22 cellular contexts compared by ENCODE assay signal in genomic region chr10:131698232-131698631, GRCh38.
"Had no signal": no experiment of that assay in that cellular context is flagged by ENCODE, and none has a peak within 500 bp of the region (broad histone marks: within the 10 kb centered on the region; RNA-seq: fewer than 3 reads in every experiment).

No MANE protein-coding gene starts in this region.

- H3K4me3 ChIP-seq: breast epithelium, left lung, sigmoid colon, smooth muscle cell, transverse colon had no signal

- H3K36me3 Mint-ChIP-seq: activated naive CD8-positive, alpha-beta T cell treated with anti-CD3 and anti-CD28 coated beads, Interleukin-2, amount 10 ng/mL, durations not matched to agents 7 days and 5 days; mesothelial cell of epicardium; stimulated activated naive B cell treated with anti-CD40 and anti-IgM and Interleukin-4, amounts not matched to agents 10 μg/mL and 1 μg/mL and 100 μg/mL, for 72 hours had no signal

- H3K9me3 Mint-ChIP-seq: activated naive CD4-positive, alpha-beta T cell treated with anti-CD3 and anti-CD28 coated beads for 36 hours; activated naive CD8-positive, alpha-beta T cell treated with anti-CD3 and anti-CD28 coated beads, Interleukin-2, amount 10 ng/mL, durations not matched to agents 7 days and 5 days; activated T-cell treated with anti-CD3 and anti-CD28 coated beads, Interleukin-2, amount 50 U/mL, for 72 hours; mesothelial cell of epicardium; nephron had no signal

- H3K27ac ChIP-seq: breast epithelium, foreskin keratinocyte, left lung, parathyroid adenoma, sigmoid colon, transverse colon had no signal

- H3K27ac Mint-ChIP-seq: activated naive CD4-positive, alpha-beta T cell treated with anti-CD3 and anti-CD28 coated beads for 36 hours; activated naive CD8-positive, alpha-beta T cell treated with anti-CD3 and anti-CD28 coated beads, Interleukin-2, amount 10 ng/mL, durations not matched to agents 7 days and 5 days; activated T-cell treated with anti-CD3 and anti-CD28 coated beads, Interleukin-2, amount 50 U/mL, for 72 hours; mesothelial cell of epicardium; stimulated activated naive B cell treated with anti-CD40 and anti-IgM and Interleukin-4, amounts not matched to agents 10 μg/mL and 1 μg/mL and 100 μg/mL, for 72 hours had no signal

- DNase-seq: activated CD4-positive, alpha-beta T cell treated with anti-CD3 and anti-CD28 coated beads for 1 hour; activated CD4-positive, alpha-beta T cell treated with anti-CD3 and anti-CD28 coated beads, Interleukin-2, amount 50 U/mL, for 1 hour; activated effector memory CD4-positive, alpha-beta T cell treated with Interleukin-2 at 50 U/mL for 16 hours; activated naive CD4-positive, alpha-beta T cell treated with anti-CD3 and anti-CD28 coated beads for 36 hours; activated naive CD8-positive, alpha-beta T cell treated with anti-CD3 and anti-CD28 coated beads, Interleukin-2, amount 10 ng/mL, durations not matched to agents 7 days and 5 days; activated T-cell treated with anti-CD3 and anti-CD28 coated beads, Interleukin-2, amount 50 U/mL, for 72 hours; amniotic stem cell; cortex of kidney; foreskin keratinocyte; kidney; sigmoid colon; stimulated activated CD4-positive, alpha-beta T cell treated with anti-CD3 and anti-CD28 coated beads, Interleukin-2, amount 100 ng/mL, for 48 hours; stimulated activated CD8-positive, alpha-beta memory T cell treated with anti-CD3 and anti-CD28 coated beads, Interleukin-4, amount 100 ng/mL, for 48 hours; stimulated activated naive B cell treated with anti-CD40 and anti-IgM and Interleukin-4, amounts not matched to agents 10 μg/mL and 1 μg/mL and 100 μg/mL, for 72 hours; T-helper 1 cell; transverse colon had no signal

- H3K36me3 ChIP-seq: breast epithelium, left lung, sigmoid colon, transverse colon had no signal

- ATAC-seq: activated T-cell treated with anti-CD3 and anti-CD28 coated beads, Interleukin-2, amount 50 U/mL, for 72 hours; foreskin keratinocyte; left lung; stimulated activated naive B cell treated with anti-CD40 and anti-IgM and Interleukin-4, amounts not matched to agents 10 μg/mL and 1 μg/mL and 100 μg/mL, for 72 hours had no signal

- H3K27me3 Mint-ChIP-seq: activated naive CD8-positive, alpha-beta T cell treated with anti-CD3 and anti-CD28 coated beads, Interleukin-2, amount 10 ng/mL, durations not matched to agents 7 days and 5 days had no signal

- H3K4me1 ChIP-seq: breast epithelium, foreskin keratinocyte, left lung, parathyroid adenoma, sigmoid colon, transverse colon had no signal

- H3K4me3 Mint-ChIP-seq: activated naive CD4-positive, alpha-beta T cell treated with anti-CD3 and anti-CD28 coated beads for 36 hours; activated naive CD8-positive, alpha-beta T cell treated with anti-CD3 and anti-CD28 coated beads, Interleukin-2, amount 10 ng/mL, durations not matched to agents 7 days and 5 days; activated T-cell treated with anti-CD3 and anti-CD28 coated beads, Interleukin-2, amount 50 U/mL, for 72 hours; mesothelial cell of epicardium; nephron; stimulated activated naive B cell treated with anti-CD40 and anti-IgM and Interleukin-4, amounts not matched to agents 10 μg/mL and 1 μg/mL and 100 μg/mL, for 72 hours had no signal

- H3K9me3 ChIP-seq: breast epithelium, left lung, sigmoid colon, transverse colon had no signal

- H3K27me3 ChIP-seq: foreskin keratinocyte, transverse colon had no signal

- H3K4me1 Mint-ChIP-seq: activated naive CD8-positive, alpha-beta T cell treated with anti-CD3 and anti-CD28 coated beads, Interleukin-2, amount 10 ng/mL, durations not matched to agents 7 days and 5 days; nephron; stimulated activated naive B cell treated with anti-CD40 and anti-IgM and Interleukin-4, amounts not matched to agents 10 μg/mL and 1 μg/mL and 100 μg/mL, for 72 hours had no signal
